In genomic region chr7:84354866-84355265, GRCh38 we compare ENCODE assay signal across 24 cellular contexts.
"Had no signal": no experiment of that assay in that cellular context is flagged by ENCODE, and none has a peak within 500 bp of the region (broad histone marks: within the 10 kb centered on the region; RNA-seq: fewer than 3 reads in every experiment).

No MANE protein-coding gene starts in this region.

- ATAC-seq: left lobe of liver, lower lobe of right lung, mucosa of descending colon, right lobe of liver had no signal

- H3K27me3 Mint-ChIP-seq: activated B cell treated with CpG ODN at 0.5 μM for 24 hours; activated naive CD8-positive, alpha-beta T cell treated with anti-CD3 and anti-CD28 coated beads, Interleukin-2, amount 10 ng/mL, durations not matched to agents 7 days and 5 days had no signal

- H3K4me3 Mint-ChIP-seq: activated B cell treated with CpG ODN at 0.5 μM for 24 hours; activated naive CD4-positive, alpha-beta T cell treated with anti-CD3 and anti-CD28 coated beads for 36 hours; activated naive CD8-positive, alpha-beta T cell treated with anti-CD3 and anti-CD28 coated beads, Interleukin-2, amount 10 ng/mL, durations not matched to agents 7 days and 5 days; endodermal cell; nephron progenitor cell; T-helper 1 cell treated with Interleukin-12 subunit alpha and Interleukin-12 subunit beta and Interleukin-4 antibody, amounts not matched to agents 30 μg/mL and 1 μg/mL, for 36 hours had no signal

- DNase-seq: activated B cell treated with CpG ODN at 0.5 μM for 24 hours; activated CD4-positive, alpha-beta T cell treated with anti-CD3 and anti-CD28 coated beads for 4 hours; activated CD4-positive, alpha-beta T cell treated with anti-CD3 and anti-CD28 coated beads, Interleukin-2, amount 50 U/mL, for 48 hours; activated naive CD4-positive, alpha-beta T cell treated with anti-CD3 and anti-CD28 coated beads for 36 hours; activated naive CD8-positive, alpha-beta T cell treated with anti-CD3 and anti-CD28 coated beads, Interleukin-2, amount 10 ng/mL, durations not matched to agents 7 days and 5 days; activated T-cell treated with anti-CD3 and anti-CD28 coated beads, Interleukin-2, amount 50 U/mL, for 48 hours; amygdala; cerebellar nuclear complex; endodermal cell; foreskin melanocyte; lower lobe of right lung; mesendoderm; mucosa of descending colon; nephron progenitor cell; posterior cingulate gyrus; right lobe of liver; small intestine; stimulated activated CD4-positive, alpha-beta T cell treated with anti-CD3 and anti-CD28 coated beads, Interleukin-15, amount 100 ng/mL, for 24 hours; stimulated activated naive CD4-positive, alpha-beta T cell; upper lobe of left lung had no signal

- H3K36me3 ChIP-seq: lower lobe of right lung, right lobe of liver, upper lobe of left lung had no signal

- H3K27me3 ChIP-seq: upper lobe of left lung had no signal

- H3K4me1 Mint-ChIP-seq: activated B cell treated with CpG ODN at 0.5 μM for 24 hours; activated naive CD8-positive, alpha-beta T cell treated with anti-CD3 and anti-CD28 coated beads, Interleukin-2, amount 10 ng/mL, durations not matched to agents 7 days and 5 days; endodermal cell; nephron progenitor cell had no signal

- H3K9me3 ChIP-seq: lower lobe of right lung, mucosa of descending colon, right lobe of liver had no signal

- H3K36me3 Mint-ChIP-seq: activated naive CD8-positive, alpha-beta T cell treated with anti-CD3 and anti-CD28 coated beads, Interleukin-2, amount 10 ng/mL, durations not matched to agents 7 days and 5 days had no signal

- H3K27ac ChIP-seq: coronary artery, epithelial cell of prostate, lower lobe of right lung, right lobe of liver, upper lobe of left lung had no signal

- H3K4me1 ChIP-seq: lower lobe of right lung, right lobe of liver, upper lobe of left lung had no signal

- H3K4me3 ChIP-seq: coronary artery, lower lobe of right lung, mucosa of descending colon, right lobe of liver, upper lobe of left lung had no signal

- H3K27ac Mint-ChIP-seq: activated B cell treated with CpG ODN at 0.5 μM for 24 hours; activated naive CD4-positive, alpha-beta T cell treated with anti-CD3 and anti-CD28 coated beads for 36 hours; activated naive CD8-positive, alpha-beta T cell treated with anti-CD3 and anti-CD28 coated beads, Interleukin-2, amount 10 ng/mL, durations not matched to agents 7 days and 5 days; endodermal cell; nephron progenitor cell; T-helper 1 cell treated with Interleukin-12 subunit alpha and Interleukin-12 subunit beta and Interleukin-4 antibody, amounts not matched to agents 30 μg/mL and 1 μg/mL, for 36 hours had no signal

- H3K9me3 Mint-ChIP-seq: activated naive CD8-positive, alpha-beta T cell treated with anti-CD3 and anti-CD28 coated beads, Interleukin-2, amount 10 ng/mL, durations not matched to agents 7 days and 5 days; T-helper 1 cell treated with Interleukin-12 subunit alpha and Interleukin-12 subunit beta and Interleukin-4 antibody, amounts not matched to agents 30 μg/mL and 1 μg/mL, for 36 hours had no signal
